ENCODE assay signal across 21 cellular contexts in genomic region chr16:912684-913613, GRCh38. TPM values are rescaled to one million over a fixed set of nuclear protein-coding genes. Genes with fewer than 3 reads are reported as not detected.
DNase-seq lines count a peak whose midpoint lies in the region; ATAC-seq, FAIRE-seq and TF ChIP-seq lines count a peak whose summit lies in the region.
"Had no signal": no experiment of that assay in that cellular context is flagged by ENCODE, and none has a peak within 500 bp of the region (broad histone marks: within the 10 kb centered on the region; RNA-seq: fewer than 3 reads in every experiment).

No MANE protein-coding gene starts in this region.

- H3K4me2 ChIP-seq in HepG2 (ENCODE audit: low read depth, low read length), result peak overlapping the region; percentile 54

- no peak overlapping the region for H3K4me3 Mint-ChIP-seq in activated CD4-positive, alpha-beta memory T cell treated with anti-CD3 and anti-CD28 coated beads, Interleukin-2, amount 10 ng/mL, durations not matched to agents 7 days and 5 days
- H3K4me3 Mint-ChIP-seq in mesothelial cell of epicardium, result no peak overlapping the region
- H3K4me3 Mint-ChIP-seq: activated CD4-positive, alpha-beta T cell treated with anti-CD3 and anti-CD28 coated beads, Interleukin-2, amount 10 ng/mL, durations not matched to agents 7 days and 5 days; natural killer cell had no signal

- H3K36me3 Mint-ChIP-seq in activated CD4-positive, alpha-beta memory T cell treated with anti-CD3 and anti-CD28 coated beads, Interleukin-2, amount 10 ng/mL, durations not matched to agents 7 days and 5 days (ENCODE audit: low read depth), result peaks cover 8% of the 10 kb centered on the region
- peaks cover 14% of the 10 kb centered on the region for H3K36me3 Mint-ChIP-seq in mesothelial cell of epicardium
- H3K36me3 Mint-ChIP-seq: natural killer cell had no signal

- in situ Hi-C loops in HepG2 (cut with HindIII; ENCODE audit: extremely low pct_ligation_motif_present, low pct_unique_long_range_greater_than_20kb), result no loop called here

- DNase-seq in HepG2 (ENCODE audit: low spot score), result peak; percentile 83
- no peak for DNase-seq in right lobe of liver
- DNase-seq in nucleus accumbens (lab: John Stamatoyannopoulos, UW), result peak in 55 of 56 donors; percentile 14 to 92 (median 82)
- DNase-seq in activated CD4-positive, alpha-beta memory T cell treated with anti-CD3 and anti-CD28 coated beads, Interleukin-2, amount 10 ng/mL, durations not matched to agents 7 days and 5 days, result no peak
- no peak for DNase-seq in mesothelial cell of epicardium (ENCODE audit: low spot score in 2 of 2, unreplicated experiment in 2 of 2)
- no peak for DNase-seq in GM19239 (ENCODE audit: insufficient read length, low spot score)
- DNase-seq: activated CD4-positive, alpha-beta T cell treated with anti-CD3 and anti-CD28 coated beads, Interleukin-2, amount 10 ng/mL, durations not matched to agents 7 days and 5 days; activated naive CD4-positive, alpha-beta T cell treated with anti-CD3 and anti-CD28 coated beads, Interleukin-2, amount 50 U/mL, for 16 hours; activated T-cell treated with anti-CD3 and anti-CD28 coated beads for 4 hours; Calu3; IMR-90; natural killer cell; NCI-H446; sigmoid colon; stimulated activated CD4-positive, alpha-beta T cell treated with anti-CD3 and anti-CD28 coated beads, Interleukin-4, amount 100 ng/mL, for 24 hours; upper lobe of right lung had no signal

- no peaks in the 10 kb centered on the region for H3K4me1 Mint-ChIP-seq in activated CD4-positive, alpha-beta memory T cell treated with anti-CD3 and anti-CD28 coated beads, Interleukin-2, amount 10 ng/mL, durations not matched to agents 7 days and 5 days
- H3K4me1 Mint-ChIP-seq in mesothelial cell of epicardium, result no peaks in the 10 kb centered on the region
- H3K4me1 Mint-ChIP-seq: activated CD4-positive, alpha-beta T cell treated with anti-CD3 and anti-CD28 coated beads, Interleukin-2, amount 10 ng/mL, durations not matched to agents 7 days and 5 days; natural killer cell had no signal

- no TSS peak for BruUV-seq in HepG2 (replicated peaks; lab: Mats Ljungman, UMichigan)

- peak; percentile 49 to 56; a peak in 2 of 4 replicates for TF ChIP-seq EP300 in HepG2 (IDR thresholded peaks at IDR 0.05; ENCODE audit: low read depth in 2 of 2, low read length in 2 of 2)
- TF ChIP-seq EP300 in HepG2 (CRISPR knock-in tag; IDR thresholded peaks at IDR 0.05; ENCODE audit: borderline replicate concordance), result peak; percentile 83

- H4K20me1 ChIP-seq in HepG2 (ENCODE audit: insufficient read depth, low read length), result peaks cover 4% of the 10 kb centered on the region; the same call in 1 of the 2 replicates

- H3K4me1 ChIP-seq in HepG2 (ENCODE audit: insufficient read depth, low read length) (peaks cover 33% of the 10 kb centered on the region), right lobe of liver (no peaks in the 10 kb centered on the region)
- H3K4me1 ChIP-seq: breast epithelium, sigmoid colon, upper lobe of right lung had no signal

- TF ChIP-seq POLR2A in HepG2 (IDR thresholded peaks at IDR 0.05; ENCODE audit: insufficient read depth in 1 of 2, low read depth in 2 of 2, low read length in 2 of 2) (no peak), right lobe of liver (IDR thresholded peaks at IDR 0.05) (no peak)

- TF ChIP-seq CTCF in HepG2 (CRISPR knock-in tag; IDR thresholded peaks at IDR 0.05), result peak; percentile 31; the same call in 1 of the 2 replicates
- TF ChIP-seq CTCF in right lobe of liver (IDR thresholded peaks at IDR 0.05), result no peak
- TF ChIP-seq CTCF in mesothelial cell of epicardium (IDR thresholded peaks at IDR 0.05; ENCODE audit: unreplicated experiment), result no peak

- H3K9ac ChIP-seq in HepG2 (ENCODE audit: insufficient read depth, low read depth, low read length), result no peak overlapping the region

- H3K27ac Mint-ChIP-seq in activated CD4-positive, alpha-beta memory T cell treated with anti-CD3 and anti-CD28 coated beads, Interleukin-2, amount 10 ng/mL, durations not matched to agents 7 days and 5 days, result no peak overlapping the region
- no peak overlapping the region for H3K27ac Mint-ChIP-seq in mesothelial cell of epicardium
- H3K27ac Mint-ChIP-seq: activated CD4-positive, alpha-beta T cell treated with anti-CD3 and anti-CD28 coated beads, Interleukin-2, amount 10 ng/mL, durations not matched to agents 7 days and 5 days; natural killer cell had no signal

- H3K9me3 ChIP-seq in HepG2 (ENCODE audit: low read length) (no peaks in the 10 kb centered on the region), right lobe of liver (no peaks in the 10 kb centered on the region)
- H3K9me3 ChIP-seq: breast epithelium, sigmoid colon, upper lobe of right lung had no signal

- FAIRE-seq in HepG2 (lab: Jason Lieb, UNC) (peak; percentile 15), GM19239 (lab: Jason Lieb, UNC) (no peak)
- FAIRE-seq: TTC549 had no signal

- no peaks in the 10 kb centered on the region for H3K9me3 Mint-ChIP-seq in activated CD4-positive, alpha-beta memory T cell treated with anti-CD3 and anti-CD28 coated beads, Interleukin-2, amount 10 ng/mL, durations not matched to agents 7 days and 5 days
- no peaks in the 10 kb centered on the region for H3K9me3 Mint-ChIP-seq in mesothelial cell of epicardium
- H3K9me3 Mint-ChIP-seq: activated CD4-positive, alpha-beta T cell treated with anti-CD3 and anti-CD28 coated beads, Interleukin-2, amount 10 ng/mL, durations not matched to agents 7 days and 5 days; natural killer cell had no signal

- ATAC-seq in HepG2 (peak; percentile 92), right lobe of liver (no peak), GM18861 (IDR thresholded peaks at IDR 0.05; ENCODE audit: unreplicated experiment) (no peak)
- ATAC-seq: left lobe of liver, upper lobe of right lung had no signal

- H3K27me3 Mint-ChIP-seq in activated CD4-positive, alpha-beta memory T cell treated with anti-CD3 and anti-CD28 coated beads, Interleukin-2, amount 10 ng/mL, durations not matched to agents 7 days and 5 days, result no peaks in the 10 kb centered on the region
- H3K27me3 Mint-ChIP-seq in mesothelial cell of epicardium (ENCODE audit: low read depth), result no peaks in the 10 kb centered on the region
- H3K27me3 Mint-ChIP-seq: activated CD4-positive, alpha-beta T cell treated with anti-CD3 and anti-CD28 coated beads, Interleukin-2, amount 10 ng/mL, durations not matched to agents 7 days and 5 days had no signal

- H3K27ac ChIP-seq in HepG2 (ENCODE audit: extremely low read length, insufficient read depth, low read length) (peak overlapping the region; percentile 36), right lobe of liver (no peak overlapping the region), cingulate gyrus (ENCODE audit: low read depth, low read length) (peak overlapping the region; percentile 99)
- H3K27ac ChIP-seq: breast epithelium, upper lobe of right lung had no signal

- H3K27me3 ChIP-seq in HepG2 (ENCODE audit: control insufficient read depth in 1 of 2, insufficient read depth in 2 of 2, low read length in 2 of 2) (no peaks in the 10 kb centered on the region), right lobe of liver (no peaks in the 10 kb centered on the region)
- H3K27me3 ChIP-seq: breast epithelium, sigmoid colon, upper lobe of right lung had no signal

- H3K36me3 ChIP-seq in HepG2 (replicated peaks in 1 of 2; ENCODE audit: control insufficient read depth in 1 of 2, insufficient read depth in 2 of 2, low read length in 2 of 2) (no peaks in the 10 kb centered on the region), right lobe of liver (no peaks in the 10 kb centered on the region)
- H3K36me3 ChIP-seq: breast epithelium, upper lobe of right lung had no signal

- H3K79me2 ChIP-seq in HepG2 (ENCODE audit: insufficient read depth, low read length), result no peaks in the 10 kb centered on the region

- 84% methylated on average over 24 of the region's 56 CpGs for WGBS in HepG2 (ENCODE audit: low lambda C conversion rate)
- WGBS in right lobe of liver (ENCODE audit: insufficient coverage, low coverage, low lambda C conversion rate, missing lambda C conversion rate), result 100% methylated on average over 3 of the region's 56 CpGs

- intact Hi-C loops in HepG2 (cut with micrococcal nuclease; ENCODE audit: unreplicated experiment) (no loop called here), right lobe of liver (cut with DNase I) (no loop called here)

- CTCF ChIA-PET in HepG2 (lab: Yijun Ruan, JAX; ENCODE audit: low intra/inter-chr PET ratio, low total read pairs), result no interaction called here
- CTCF ChIA-PET in activated CD4-positive, alpha-beta memory T cell treated with anti-CD3 and anti-CD28 coated beads, Interleukin-2, amount 10 ng/mL, durations not matched to agents 7 days and 5 days (lab: Charles Lee), result no interaction called here

- POLR2A ChIA-PET in HepG2 (lab: Yijun Ruan, JAX), result interaction anchor here (2.4 kb wide), 1 partner anchor 59 kb away, joined by 7 read pairs; no protein-coding TSS in a partner anchor
- POLR2A ChIA-PET in activated CD4-positive, alpha-beta memory T cell treated with anti-CD3 and anti-CD28 coated beads, Interleukin-2, amount 10 ng/mL, durations not matched to agents 7 days and 5 days (lab: Charles Lee), result no interaction called here

- H2AFZ ChIP-seq in HepG2 (ENCODE audit: low read length), result no peak overlapping the region

- no peak for TF ChIP-seq RAD21 in HepG2 (CRISPR knock-in tag; IDR thresholded peaks at IDR 0.05)

- H3K4me3 ChIP-seq in HepG2 (replicated peaks in 1 of 3; ENCODE audit: insufficient read depth in 1 of 3, low read depth in 2 of 3, low read length in 3 of 3) (peak overlapping the region in 1 of 3 experiments; percentile 38; a peak in 1 of 6 replicates), right lobe of liver (no peak overlapping the region)
- H3K4me3 ChIP-seq: breast epithelium, sigmoid colon, upper lobe of right lung had no signal

RNA-seq across cellular contexts. Expression of gene LMF1, which starts 57.8 kb away (rescaled TPM):
- 2.3 and 6.8 TPM in 2 replicates for total RNA-seq in HepG2 (2016; rRNA removed; fragmentation: Illumina TruSeq; extraction: Trizol)
- total RNA-seq in HepG2 (2016; cell fraction: cytosol; rRNA removed; fragmentation: Illumina TruSeq; extraction: Trizol; ENCODE audit: low read depth), result 23.4 and 25.3 TPM in 2 replicates
- 1.7 and 5.9 TPM in 2 replicates for total RNA-seq in HepG2 (2016; cell fraction: insoluble cytoplasmic fraction; rRNA removed; fragmentation: Illumina TruSeq; extraction: Trizol)
- total RNA-seq in HepG2 (2016; cell fraction: membrane; rRNA removed; fragmentation: Illumina TruSeq; extraction: Trizol), result 6.7 and 7.2 TPM in 2 replicates
- 6.8 and 8.9 TPM in 2 replicates for total RNA-seq in HepG2 (2016; cell fraction: nucleus; rRNA removed; fragmentation: Illumina TruSeq; extraction: Trizol)
- 8.5 and 13.7 TPM in 2 replicates for polyA plus RNA-seq in HepG2 (2011; rRNA removed)
- polyA plus RNA-seq in HepG2 (2011; cell fraction: cytosol; rRNA removed), result 6.6 and 9.1 TPM in 2 replicates
- 21.9 and 22.4 TPM in 2 replicates for polyA plus RNA-seq in HepG2 (2011; cell fraction: nucleus; rRNA removed)
- 7.4 and 13.7 TPM in 2 replicates for polyA plus RNA-seq in HepG2 (2012)
- polyA plus RNA-seq in HepG2 (2016; cell fraction: cytosol; fragmentation: Illumina TruSeq; extraction: Trizol; ENCODE audit: low read depth), result 1.2 and 1.4 TPM in 2 replicates
- polyA plus RNA-seq in HepG2 (2016; cell fraction: insoluble cytoplasmic fraction; fragmentation: Illumina TruSeq; extraction: Trizol; ENCODE audit: low read depth), result 1.7 and 1.8 TPM in 2 replicates
- polyA plus RNA-seq in HepG2 (2016; cell fraction: membrane; fragmentation: Illumina TruSeq; extraction: Trizol; ENCODE audit: low read depth), result 1.1 and 1.4 TPM in 2 replicates
- 9.6 and 11.1 TPM in 2 replicates for polyA plus RNA-seq in HepG2 (2016; cell fraction: nucleus; fragmentation: Illumina TruSeq; extraction: Trizol; ENCODE audit: insufficient read depth, low read depth)
- 30.2 and 40.1 TPM in 2 replicates for polyA minus RNA-seq in HepG2 (2011; rRNA and poly(A)+ RNA removed; ENCODE audit: low replicate concordance)
- polyA minus RNA-seq in HepG2 (2011; cell fraction: cytosol; rRNA and poly(A)+ RNA removed), result 10.7 and 15.0 TPM in 2 replicates
- polyA minus RNA-seq in HepG2 (2011; cell fraction: nucleus; rRNA and poly(A)+ RNA removed), result 13.4 and 17.4 TPM in 2 replicates
- 10 to 100 TPM; 10.9 to 20.0 (median 13.8) TPM for total RNA-seq in right lobe of liver
- total RNA-seq in activated CD4-positive, alpha-beta memory T cell treated with anti-CD3 and anti-CD28 coated beads, Interleukin-2, amount 10 ng/mL, durations not matched to agents 7 days and 5 days, result 10 to 100 TPM; 21.3 to 22.6 TPM
- total RNA-seq in mesothelial cell of epicardium, result 33.1 to 38.1 TPM (median 37.4 TPM) in 3 replicates

Comparison
In these comparisons a context has a peak if more than half of its experiments do, and no peak if none do; other contexts are left out.
1. DNase-seq: peak in HepG2 (single experiment) and nucleus accumbens (55 of 56); none in right lobe of liver (0 of 3), activated CD4-positive, alpha-beta memory T cell treated with anti-CD3 and anti-CD28 coated beads, Interleukin-2, amount 10 ng/mL, durations not matched to agents 7 days and 5 days (single experiment), mesothelial cell of epicardium (0 of 2) and GM19239 (single experiment).
2. H3K27ac ChIP-seq: peak in HepG2 (single experiment) and cingulate gyrus (single experiment); none in right lobe of liver (0 of 3).